9 cellular contexts compared by ENCODE assay signal in genomic region chr17:76688165-76688622, GRCh38. TPM values are rescaled to one million over a fixed set of nuclear protein-coding genes. Genes with fewer than 3 reads are reported as not detected.
DNase-seq lines count a peak whose midpoint lies in the region; ATAC-seq and TF ChIP-seq lines count a peak whose summit lies in the region.
"Had no signal": no experiment of that assay in that cellular context is flagged by ENCODE, and none has a peak within 500 bp of the region (broad histone marks: within the 10 kb centered on the region; RNA-seq: fewer than 3 reads in every experiment).

No MANE protein-coding gene starts in this region.

- no peaks in the 10 kb centered on the region for H3K36me3 ChIP-seq in liver (ENCODE audit: control insufficient read depth in 4 of 4, insufficient read depth in 3 of 4, low read depth in 1 of 4, low read length in 3 of 4)

- intact Hi-C loops in activated CD8-positive, alpha-beta T cell treated with anti-CD3 and anti-CD28 coated beads for 36 hours (cut with micrococcal nuclease): no loop called here
- intact Hi-C loops in activated T-helper 2 cell treated with anti-CD3 and anti-CD28 coated beads, Interferon-gamma antibody, Interleukin-2, Interleukin-4, amounts not matched to agents 10 μg/mL and 5 μg/mL and 100 μg/mL, durations not matched to agents 14 hours and 24 hours and 36 hours (cut with micrococcal nuclease): no loop called here

- H3K27me3 ChIP-seq in liver (ENCODE audit: control insufficient read depth in 4 of 4, insufficient read depth in 4 of 4, low read length in 3 of 4): no peaks in the 10 kb centered on the region

- POLR2A ChIA-PET in activated CD8-positive, alpha-beta T cell treated with anti-CD3 and anti-CD28 coated beads for 36 hours (lab: Charles Lee): no interaction called here

- no peaks in the 10 kb centered on the region for H3K9me3 Mint-ChIP-seq in type B pancreatic cell
- no peaks in the 10 kb centered on the region for H3K9me3 Mint-ChIP-seq in activated CD8-positive, alpha-beta T cell treated with anti-CD3 and anti-CD28 coated beads for 36 hours
- no peaks in the 10 kb centered on the region for H3K9me3 Mint-ChIP-seq in activated T-helper 2 cell treated with anti-CD3 and anti-CD28 coated beads, Interferon-gamma antibody, Interleukin-2, Interleukin-4, amounts not matched to agents 10 μg/mL and 5 μg/mL and 100 μg/mL, durations not matched to agents 14 hours and 24 hours and 36 hours

- no peak for TF ChIP-seq RAD21 in liver (IDR thresholded peaks at IDR 0.05)

- CTCF ChIA-PET in activated CD8-positive, alpha-beta T cell treated with anti-CD3 and anti-CD28 coated beads for 36 hours (lab: Charles Lee): interaction anchor here (1.6 kb wide), 1 partner anchor 165 kb away, joined by 5 read pairs; no protein-coding TSS in a partner anchor

- peaks cover 14% of the 10 kb centered on the region for H3K36me3 Mint-ChIP-seq in type B pancreatic cell
- H3K36me3 Mint-ChIP-seq in activated CD8-positive, alpha-beta T cell treated with anti-CD3 and anti-CD28 coated beads for 36 hours (ENCODE audit: low read depth): no peaks in the 10 kb centered on the region
- H3K36me3 Mint-ChIP-seq in activated T-helper 2 cell treated with anti-CD3 and anti-CD28 coated beads, Interferon-gamma antibody, Interleukin-2, Interleukin-4, amounts not matched to agents 10 μg/mL and 5 μg/mL and 100 μg/mL, durations not matched to agents 14 hours and 24 hours and 36 hours (ENCODE audit: low read depth): no peaks in the 10 kb centered on the region

- WGBS in liver: 77% methylated on average over 11 of the region's 11 CpGs

- peaks cover 44% of the 10 kb centered on the region for H3K4me1 Mint-ChIP-seq in type B pancreatic cell (ENCODE audit: unreplicated experiment)
- H3K4me1 Mint-ChIP-seq in activated CD8-positive, alpha-beta T cell treated with anti-CD3 and anti-CD28 coated beads for 36 hours (ENCODE audit: low read depth): no peaks in the 10 kb centered on the region
- no peaks in the 10 kb centered on the region for H3K4me1 Mint-ChIP-seq in activated T-helper 2 cell treated with anti-CD3 and anti-CD28 coated beads, Interferon-gamma antibody, Interleukin-2, Interleukin-4, amounts not matched to agents 10 μg/mL and 5 μg/mL and 100 μg/mL, durations not matched to agents 14 hours and 24 hours and 36 hours (ENCODE audit: low read depth)

- peak overlapping the region; percentile 79 for H3K27ac Mint-ChIP-seq in type B pancreatic cell
- no peak overlapping the region for H3K27ac Mint-ChIP-seq in activated CD8-positive, alpha-beta T cell treated with anti-CD3 and anti-CD28 coated beads for 36 hours
- no peak overlapping the region for H3K27ac Mint-ChIP-seq in activated T-helper 2 cell treated with anti-CD3 and anti-CD28 coated beads, Interferon-gamma antibody, Interleukin-2, Interleukin-4, amounts not matched to agents 10 μg/mL and 5 μg/mL and 100 μg/mL, durations not matched to agents 14 hours and 24 hours and 36 hours

- H3K9me3 ChIP-seq in liver (ENCODE audit: control insufficient read depth in 4 of 4, low read length in 3 of 4): no peaks in the 10 kb centered on the region

- H3K4me1 ChIP-seq in liver (ENCODE audit: control insufficient read depth in 4 of 4, insufficient read depth in 4 of 4, low read length in 3 of 4): no peaks in the 10 kb centered on the region

- H3K4me3 Mint-ChIP-seq in type B pancreatic cell: peak overlapping the region; percentile 0
- no peak overlapping the region for H3K4me3 Mint-ChIP-seq in activated CD8-positive, alpha-beta T cell treated with anti-CD3 and anti-CD28 coated beads for 36 hours
- no peak overlapping the region for H3K4me3 Mint-ChIP-seq in activated T-helper 2 cell treated with anti-CD3 and anti-CD28 coated beads, Interferon-gamma antibody, Interleukin-2, Interleukin-4, amounts not matched to agents 10 μg/mL and 5 μg/mL and 100 μg/mL, durations not matched to agents 14 hours and 24 hours and 36 hours (ENCODE audit: low read depth)
- H3K4me3 Mint-ChIP-seq: activated CD8-positive, alpha-beta T cell treated with anti-CD3 and anti-CD28 coated beads, Interleukin-2, amount 10 ng/mL, durations not matched to agents 7 days and 5 days had no signal

- TF ChIP-seq CTCF in liver (IDR thresholded peaks at IDR 0.05; ENCODE audit: low read depth, low read length, missing input control) (no peak), type B pancreatic cell (conservative IDR thresholded peaks at IDR 0.05) (no peak)
- no peak for TF ChIP-seq CTCF in activated CD8-positive, alpha-beta T cell treated with anti-CD3 and anti-CD28 coated beads for 36 hours (IDR thresholded peaks at IDR 0.05)

- H3K9ac ChIP-seq in liver (ENCODE audit: low read depth in 1 of 2, low read length in 2 of 2): no peak overlapping the region

- no peaks in the 10 kb centered on the region for H3K27me3 Mint-ChIP-seq in type B pancreatic cell
- no peaks in the 10 kb centered on the region for H3K27me3 Mint-ChIP-seq in activated CD8-positive, alpha-beta T cell treated with anti-CD3 and anti-CD28 coated beads for 36 hours
- peaks cover 4% of the 10 kb centered on the region for H3K27me3 Mint-ChIP-seq in activated T-helper 2 cell treated with anti-CD3 and anti-CD28 coated beads, Interferon-gamma antibody, Interleukin-2, Interleukin-4, amounts not matched to agents 10 μg/mL and 5 μg/mL and 100 μg/mL, durations not matched to agents 14 hours and 24 hours and 36 hours (ENCODE audit: low read depth)

- ATAC-seq in activated CD8-positive, alpha-beta T cell treated with anti-CD3 and anti-CD28 coated beads for 36 hours: no peak
- no peak for ATAC-seq in GM21390 (IDR thresholded peaks at IDR 0.05; ENCODE audit: unreplicated experiment)
- ATAC-seq: activated CD8-positive, alpha-beta T cell treated with anti-CD3 and anti-CD28 coated beads, Interleukin-2, amount 10 ng/mL, durations not matched to agents 7 days and 5 days had no signal

- DNase-seq in type B pancreatic cell (ENCODE audit: extremely low spot score, unreplicated experiment): no peak
- DNase-seq in activated CD8-positive, alpha-beta T cell treated with anti-CD3 and anti-CD28 coated beads for 36 hours: no peak
- no peak for DNase-seq in activated T-helper 2 cell treated with anti-CD3 and anti-CD28 coated beads, Interferon-gamma antibody, Interleukin-2, Interleukin-4, amounts not matched to agents 10 μg/mL and 5 μg/mL and 100 μg/mL, durations not matched to agents 14 hours and 24 hours and 36 hours (ENCODE audit: low spot score)
- DNase-seq: activated CD8-positive, alpha-beta T cell treated with anti-CD3 and anti-CD28 coated beads, Interleukin-2, amount 10 ng/mL, durations not matched to agents 7 days and 5 days; kidney glomerular epithelial cell had no signal

- peak overlapping the region; percentile 39 for H3K27ac ChIP-seq in angular gyrus (ENCODE audit: low read depth, low read length)
- peak overlapping the region; percentile 42 to 64 for H3K27ac ChIP-seq in liver (ENCODE audit: low read depth in 1 of 2, low read length in 2 of 2)

- H3K4me3 ChIP-seq in liver (ENCODE audit: low read depth in 1 of 3, low read length in 3 of 3): no peak overlapping the region

RNA-seq across cellular contexts. Expression of gene MXRA7, which starts 22.6 kb away (rescaled TPM):
- 10 to 100 TPM in 1 of 2 donors, 1 to 10 TPM in 1; 9.8 to 12.9 TPM for total RNA-seq in liver
- 10 to 100 TPM in 1 of 2 donors, 1 to 10 TPM in 1; 4.8 to 22.1 TPM for polyA plus RNA-seq in liver
- total RNA-seq in type B pancreatic cell (ENCODE audit: low replicate concordance): 43.4 and 75.0 TPM in 2 replicates
- total RNA-seq in activated CD8-positive, alpha-beta T cell treated with anti-CD3 and anti-CD28 coated beads for 36 hours: 1 to 10 TPM; 8.4 to 8.6 TPM
- 6.6 and 8.5 TPM in 2 replicates for total RNA-seq in activated T-helper 2 cell treated with anti-CD3 and anti-CD28 coated beads, Interferon-gamma antibody, Interleukin-2, Interleukin-4, amounts not matched to agents 10 μg/mL and 5 μg/mL and 100 μg/mL, durations not matched to agents 14 hours and 24 hours and 36 hours

RNA-seq across cellular contexts. Expression of gene JMJD6, which starts 38.2 kb away (rescaled TPM):
- total RNA-seq in liver (10 to 100 TPM; 10.6 to 16.1 TPM), type B pancreatic cell (ENCODE audit: low replicate concordance) (23.6 and 35.4 TPM in 2 replicates)
- polyA plus RNA-seq in liver: 10 to 100 TPM in 1 of 2 donors, 1 to 10 TPM in 1; 9.9 to 11.8 TPM
- 10 to 100 TPM; 77.9 to 80.3 TPM for total RNA-seq in activated CD8-positive, alpha-beta T cell treated with anti-CD3 and anti-CD28 coated beads for 36 hours
- total RNA-seq in activated T-helper 2 cell treated with anti-CD3 and anti-CD28 coated beads, Interferon-gamma antibody, Interleukin-2, Interleukin-4, amounts not matched to agents 10 μg/mL and 5 μg/mL and 100 μg/mL, durations not matched to agents 14 hours and 24 hours and 36 hours: 83.5 and 84.9 TPM in 2 replicates

RNA-seq across cellular contexts. Expression of gene METTL23, which starts 38.4 kb away (rescaled TPM):
- total RNA-seq in liver (10 to 100 TPM; 15.6 to 17.4 TPM), type B pancreatic cell (ENCODE audit: low replicate concordance) (27.5 and 28.2 TPM in 2 replicates)
- 10 to 100 TPM; 26.8 to 37.2 TPM for polyA plus RNA-seq in liver
- total RNA-seq in activated CD8-positive, alpha-beta T cell treated with anti-CD3 and anti-CD28 coated beads for 36 hours: 10 to 100 TPM; 30.7 to 30.9 TPM
- 32.1 and 33.2 TPM in 2 replicates for total RNA-seq in activated T-helper 2 cell treated with anti-CD3 and anti-CD28 coated beads, Interferon-gamma antibody, Interleukin-2, Interleukin-4, amounts not matched to agents 10 μg/mL and 5 μg/mL and 100 μg/mL, durations not matched to agents 14 hours and 24 hours and 36 hours

RNA-seq across cellular contexts. Expression of gene ST6GALNAC1, which starts 44.6 kb away (rescaled TPM):
- total RNA-seq in liver (1 to 10 TPM in 1 of 2 donors, not detected in 1; 2.1 TPM), type B pancreatic cell (ENCODE audit: low replicate concordance) (10.3 and 17.3 TPM in 2 replicates)
- under 1 TPM; 0.16 to 0.21 TPM for polyA plus RNA-seq in liver
- total RNA-seq in activated CD8-positive, alpha-beta T cell treated with anti-CD3 and anti-CD28 coated beads for 36 hours: not detected
- 0.14 and 0.48 TPM in 2 replicates for total RNA-seq in activated T-helper 2 cell treated with anti-CD3 and anti-CD28 coated beads, Interferon-gamma antibody, Interleukin-2, Interleukin-4, amounts not matched to agents 10 μg/mL and 5 μg/mL and 100 μg/mL, durations not matched to agents 14 hours and 24 hours and 36 hours
- total RNA-seq: activated CD8-positive, alpha-beta T cell treated with anti-CD3 and anti-CD28 coated beads, Interleukin-2, amount 10 ng/mL, durations not matched to agents 7 days and 5 days; H1 had no signal
- polyA plus RNA-seq: H1 had no signal

RNA-seq across cellular contexts. Expression of gene SRSF2, which starts 48.9 kb away (rescaled TPM):
- total RNA-seq in liver (100 to 1,000 TPM; 171 to 184 TPM), type B pancreatic cell (ENCODE audit: low replicate concordance) (198 and 273 TPM in 2 replicates)
- polyA plus RNA-seq in liver: 100 to 1,000 TPM in 1 of 2 donors, 10 to 100 TPM in 1; 66.5 to 130 TPM
- 100 to 1,000 TPM; 344 to 364 TPM for total RNA-seq in activated CD8-positive, alpha-beta T cell treated with anti-CD3 and anti-CD28 coated beads for 36 hours
- total RNA-seq in activated T-helper 2 cell treated with anti-CD3 and anti-CD28 coated beads, Interferon-gamma antibody, Interleukin-2, Interleukin-4, amounts not matched to agents 10 μg/mL and 5 μg/mL and 100 μg/mL, durations not matched to agents 14 hours and 24 hours and 36 hours: 456 and 478 TPM in 2 replicates
